Comparison of ENCODE assay signal across 14 cellular contexts in the genomic region with DNA sequence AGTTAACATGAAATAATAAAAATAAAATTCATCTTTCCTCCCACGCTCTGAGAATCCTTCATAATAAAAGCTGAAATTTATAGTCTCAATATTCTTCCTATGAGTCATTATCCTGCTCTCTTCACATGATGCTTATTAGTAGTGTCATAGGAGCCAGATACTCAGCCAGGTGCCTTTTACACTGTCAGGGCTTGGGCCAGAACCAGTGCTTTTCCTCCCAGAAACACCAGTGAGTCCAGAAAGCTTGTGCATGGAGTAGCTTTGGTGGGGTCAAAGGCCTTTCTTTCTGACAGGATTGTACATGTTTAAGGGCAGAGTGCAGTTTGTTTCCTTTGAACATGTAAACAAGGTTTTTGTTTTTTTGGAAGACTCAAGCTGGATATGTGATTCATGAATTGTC. TPM values are rescaled to one million over a fixed set of nuclear protein-coding genes. Genes with fewer than 3 reads are reported as not detected.
A peak's percentile ranks its signal among the peaks of the same experiment; 100 is the strongest.
DNase-seq lines count a peak whose midpoint lies in the region; ATAC-seq and TF ChIP-seq lines count a peak whose summit lies in the region.
"Had no signal": no experiment of that assay in that cellular context is flagged by ENCODE, and none has a peak within 500 bp of the region (broad histone marks: within the 10 kb centered on the region; RNA-seq: fewer than 3 reads in every experiment).

No MANE protein-coding gene starts in this region.

- peak; percentile 79 for DNase-seq in ELR (ENCODE audit: low read depth)
- peak; percentile 43 for DNase-seq in RKO (ENCODE audit: low spot score)
- peak; percentile 70 for DNase-seq in fibroblast of mammary gland (ENCODE audit: low read depth)
- DNase-seq in neural crest cell (ENCODE audit: low read depth, low spot score): no peak
- DNase-seq in activated CD8-positive, alpha-beta memory T cell treated with anti-CD3 and anti-CD28 coated beads, Interleukin-2, amount 50 U/mL, for 48 hours: no peak
- DNase-seq in NCI-H526 treated with DMSO at 0.1 percent for 48 hours (lab: John Stamatoyannopoulos, UW): no peak
- no peak for DNase-seq in stimulated activated naive CD4-positive, alpha-beta T cell treated with Interleukin-2 at 50 U/mL for 16 hours (lab: John Stamatoyannopoulos, UW)
- DNase-seq: activated effector memory CD4-positive, alpha-beta T cell treated with anti-CD3 and anti-CD28 coated beads, Interleukin-2, amount 50 U/mL, for 16 hours; KBM-7; NCI-H1436 treated with DMSO at 0.1 percent for 48 hours had no signal

- H3K27me3 Mint-ChIP-seq in neural crest cell (ENCODE audit: low read depth): no peaks in the 10 kb centered on the region
- H3K27me3 Mint-ChIP-seq: stimulated activated naive CD8-positive, alpha-beta T cell treated with anti-CD3 and anti-CD28 coated beads, Interleukin-15, Interleukin-2, amounts not matched to agents 100 ng/mL and 50 ng/mL, for 24 hours had no signal

- H3K27ac Mint-ChIP-seq in neural crest cell (ENCODE audit: unreplicated experiment): peak overlapping the region; percentile 45
- H3K27ac Mint-ChIP-seq: stimulated activated naive CD8-positive, alpha-beta T cell treated with anti-CD3 and anti-CD28 coated beads, Interleukin-15, Interleukin-2, amounts not matched to agents 100 ng/mL and 50 ng/mL, for 24 hours had no signal

- no peak for ATAC-seq in GM18511 (IDR thresholded peaks at IDR 0.05; ENCODE audit: unreplicated experiment)

- H3K4me3 Mint-ChIP-seq in neural crest cell: no peak overlapping the region
- H3K4me3 Mint-ChIP-seq: stimulated activated naive CD8-positive, alpha-beta T cell treated with anti-CD3 and anti-CD28 coated beads, Interleukin-15, Interleukin-2, amounts not matched to agents 100 ng/mL and 50 ng/mL, for 24 hours had no signal

- TF ChIP-seq CTCF in fibroblast of mammary gland (conservative IDR thresholded peaks at IDR 0.05; ENCODE audit: control insufficient read depth, insufficient read depth, low read depth, low read length): no peak
- no peak for TF ChIP-seq CTCF in neural crest cell (conservative IDR thresholded peaks at IDR 0.05)

- peaks cover 13% of the 10 kb centered on the region for H3K4me1 Mint-ChIP-seq in neural crest cell

- H3K9me3 Mint-ChIP-seq in neural crest cell: no peaks in the 10 kb centered on the region
- H3K9me3 Mint-ChIP-seq: stimulated activated naive CD8-positive, alpha-beta T cell treated with anti-CD3 and anti-CD28 coated beads, Interleukin-15, Interleukin-2, amounts not matched to agents 100 ng/mL and 50 ng/mL, for 24 hours had no signal

- H3K4me3 ChIP-seq in fibroblast of mammary gland (ENCODE audit: control insufficient read depth, low read depth, low read length): no peak overlapping the region
- H3K4me3 ChIP-seq: ascending aorta; BLaER1 treated with 17β-estradiol and CSF1 and Interleukin-3, amounts not matched to agents 10 nM and 100 nM had no signal

- H3K36me3 Mint-ChIP-seq in neural crest cell (ENCODE audit: low read depth): peaks cover 3% of the 10 kb centered on the region

RNA-seq across cellular contexts. Expression of gene LSM11, which starts 6.8 kb away (rescaled TPM):
- total RNA-seq in neural crest cell: 10.4 and 11.3 TPM in 2 replicates

RNA-seq across cellular contexts. Expression of gene THG1L, which starts 19.1 kb away (rescaled TPM):
- total RNA-seq in neural crest cell: 19.5 and 20.1 TPM in 2 replicates

Comparison
In these comparisons a context has a peak if more than half of its experiments do, and no peak if none do; other contexts are left out.
1. DNase-seq: peak in ELR (single experiment), RKO (single experiment) and fibroblast of mammary gland (single experiment); none in neural crest cell (single experiment), activated CD8-positive, alpha-beta memory T cell treated with anti-CD3 and anti-CD28 coated beads, Interleukin-2, amount 50 U/mL, for 48 hours (single experiment), NCI-H526 treated with DMSO at 0.1 percent for 48 hours (single experiment) and stimulated activated naive CD4-positive, alpha-beta T cell treated with Interleukin-2 at 50 U/mL for 16 hours (single experiment).